Comparison of ENCODE assay signal across 18 cellular contexts in genomic region chr6:73328790-73329189, GRCh38. TPM values are rescaled to one million over a fixed set of nuclear protein-coding genes. Genes with fewer than 3 reads are reported as not detected.
DNase-seq lines count a peak whose midpoint lies in the region; ATAC-seq and TF ChIP-seq lines count a peak whose summit lies in the region.
"Had no signal": no experiment of that assay in that cellular context is flagged by ENCODE, and none has a peak within 500 bp of the region (broad histone marks: within the 10 kb centered on the region; RNA-seq: fewer than 3 reads in every experiment).

No MANE protein-coding gene starts in this region.

- DNase-seq in OCI-LY7 (ENCODE audit: low spot score): no peak
- no peak for DNase-seq in mesenchymal stem cell
- DNase-seq in foreskin keratinocyte: no peak
- DNase-seq in NCI-H345 treated with DMSO at 0.1 percent for 48 hours (lab: John Stamatoyannopoulos, UW; ENCODE audit: unreplicated experiment): no peak
- DNase-seq in COLO668 (lab: John Stamatoyannopoulos, UW; ENCODE audit: unreplicated experiment): no peak
- DNase-seq: 8988T; BE2C; C1 segment of cervical spinal cord; Caco-2; CD8-positive, alpha-beta memory T cell had no signal

- no peak overlapping the region for H2BK15ac ChIP-seq in mesenchymal stem cell (ENCODE audit: low read depth, poor library complexity, severe bottlenecking)

- no peaks in the 10 kb centered on the region for H3K9me3 ChIP-seq in Loucy (ENCODE audit: insufficient read depth, low read depth, low read length)
- H3K9me3 ChIP-seq in OCI-LY7 (ENCODE audit: low read length): no peaks in the 10 kb centered on the region
- no peaks in the 10 kb centered on the region for H3K9me3 ChIP-seq in mesenchymal stem cell (ENCODE audit: control insufficient read depth, low read length)
- H3K9me3 ChIP-seq: BE2C, Caco-2, HAP-1 had no signal

- H2AFZ ChIP-seq in ACC112 (ENCODE audit: low read length, unreplicated experiment) (peak overlapping the region; percentile 60), Loucy (ENCODE audit: low read length) (peak overlapping the region; percentile 35; the same call in 1 of the 2 replicates), OCI-LY7 (ENCODE audit: low read length) (0 out of 2 replicates have a peak overlapping the region, but pooled peaks have one; percentile 18), mesenchymal stem cell (ENCODE audit: low read depth, low read length) (no peak overlapping the region)

- H3K23ac ChIP-seq in mesenchymal stem cell (ENCODE audit: low read length in 2 of 2): no peak overlapping the region

- POLR2A ChIA-PET in OCI-LY7 (lab: Charles Lee): interaction anchor here (0.5 to 1.7 kb wide), 4 partner anchors 10 to 918 kb away, joined by 3 to 5 read pairs (median 4); no protein-coding TSS in a partner anchor

- no peak overlapping the region for H4K8ac ChIP-seq in mesenchymal stem cell (ENCODE audit: low read length)

- H3K4me2 ChIP-seq in Loucy (ENCODE audit: low read depth, low read length, poor library complexity, severe bottlenecking) (no peak overlapping the region), OCI-LY7 (ENCODE audit: low read length) (no peak overlapping the region), mesenchymal stem cell (ENCODE audit: low read length, poor library complexity, severe bottlenecking) (no peak overlapping the region)

- BruUV-seq in OCI-LY7 (replicated peaks; lab: Mats Ljungman, UMichigan): no TSS peak

- H3K14ac ChIP-seq in mesenchymal stem cell (ENCODE audit: low read length in 2 of 2): no peak overlapping the region

- no peak overlapping the region for H3K18ac ChIP-seq in mesenchymal stem cell (ENCODE audit: low read depth in 1 of 2, low read length in 2 of 2)

- no peak overlapping the region for H4K91ac ChIP-seq in mesenchymal stem cell (ENCODE audit: low read length)

- H3K27me3 ChIP-seq in ACC112 (ENCODE audit: insufficient read depth, low read length) (no peaks in the 10 kb centered on the region; the same call in 1 of the 2 replicates), Loucy (ENCODE audit: insufficient read depth, low read length, poor library complexity, severe bottlenecking) (no peaks in the 10 kb centered on the region), mesenchymal stem cell (ENCODE audit: control insufficient read depth in 1 of 2, insufficient read depth in 1 of 2, low read length in 2 of 2) (peaks cover 10 to 32% of the 10 kb centered on the region in 2 experiments), foreskin keratinocyte (peaks cover 39% of the 10 kb centered on the region)
- H3K27me3 ChIP-seq: BE2C had no signal

- H3K79me1 ChIP-seq in mesenchymal stem cell (replicated peaks; ENCODE audit: low read length, poor library complexity, severe bottlenecking): no peaks in the 10 kb centered on the region

- no peak overlapping the region for H2BK120ac ChIP-seq in mesenchymal stem cell (ENCODE audit: low read depth, low read length)

- no peak for ATAC-seq in foreskin keratinocyte
- ATAC-seq: HepG2 had no signal

- H3K9me2 ChIP-seq in Loucy (replicated peaks; ENCODE audit: low read depth, low read length) (no peaks in the 10 kb centered on the region), OCI-LY7 (ENCODE audit: insufficient read depth, low read length) (no peaks in the 10 kb centered on the region)

- 89% methylated on average over 2 of the region's 3 CpGs for WGBS in mesenchymal stem cell

- no peak overlapping the region for H3K4me3 ChIP-seq in ACC112 (ENCODE audit: low read depth, low read length)
- H3K4me3 ChIP-seq in Loucy (ENCODE audit: low read length, poor library complexity, severe bottlenecking): no peak overlapping the region
- no peak overlapping the region for H3K4me3 ChIP-seq in OCI-LY7 (ENCODE audit: low read depth, low read length, poor library complexity, severe bottlenecking)
- no peak overlapping the region for H3K4me3 ChIP-seq in mesenchymal stem cell (ENCODE audit: insufficient read depth in 1 of 2, low read depth in 1 of 2, low read length in 2 of 2)
- H3K4me3 ChIP-seq: HAP-1 had no signal

- no peak overlapping the region for H3K4ac ChIP-seq in mesenchymal stem cell (ENCODE audit: low read depth in 1 of 2, low read length in 2 of 2)

- H3F3A ChIP-seq in Loucy (ENCODE audit: low read depth): no peaks in the 10 kb centered on the region

- H3K36me3 ChIP-seq in ACC112 (ENCODE audit: insufficient read depth, low read length) (no peaks in the 10 kb centered on the region), Loucy (ENCODE audit: insufficient read depth, low read length) (no peaks in the 10 kb centered on the region), OCI-LY7 (ENCODE audit: insufficient read depth, low read length) (no peaks in the 10 kb centered on the region), mesenchymal stem cell (ENCODE audit: control insufficient read depth in 1 of 2, insufficient read depth in 2 of 2, low read depth in 1 of 2, low read length in 2 of 2) (no peaks in the 10 kb centered on the region)
- H3K36me3 ChIP-seq: BE2C, HAP-1 had no signal

- H2AK5ac ChIP-seq in mesenchymal stem cell (ENCODE audit: low read length, severe bottlenecking): no peak overlapping the region

- H4K20me1 ChIP-seq in Loucy (ENCODE audit: insufficient read depth, low read length, poor library complexity, severe bottlenecking): no peaks in the 10 kb centered on the region
- no peaks in the 10 kb centered on the region for H4K20me1 ChIP-seq in OCI-LY7 (ENCODE audit: insufficient read depth, low read length)

- H3K79me2 ChIP-seq in ACC112 (ENCODE audit: control insufficient read depth, insufficient read depth, low read length, unreplicated experiment): no peaks in the 10 kb centered on the region
- no peaks in the 10 kb centered on the region for H3K79me2 ChIP-seq in Loucy (ENCODE audit: insufficient read depth, low read length)
- H3K79me2 ChIP-seq in OCI-LY7 (ENCODE audit: insufficient read depth, low read depth, low read length): no peaks in the 10 kb centered on the region

- no peak overlapping the region for H2BK5ac ChIP-seq in mesenchymal stem cell (ENCODE audit: low read depth, low read length, poor library complexity, severe bottlenecking)

- H3K4me1 ChIP-seq in ACC112 (ENCODE audit: control insufficient read depth, insufficient read depth, low read length, unreplicated experiment): peaks cover 8% of the 10 kb centered on the region
- H3K4me1 ChIP-seq in Loucy (ENCODE audit: insufficient read depth, low read length, poor library complexity, severe bottlenecking): no peaks in the 10 kb centered on the region
- peaks cover 5% of the 10 kb centered on the region for H3K4me1 ChIP-seq in OCI-LY7 (ENCODE audit: insufficient read depth, low read length, poor library complexity, severe bottlenecking)
- H3K4me1 ChIP-seq in mesenchymal stem cell (ENCODE audit: control insufficient read depth, insufficient read depth, low read depth, low read length): peaks cover 2% of the 10 kb centered on the region
- no peaks in the 10 kb centered on the region for H3K4me1 ChIP-seq in foreskin keratinocyte
- H3K4me1 ChIP-seq: BE2C, Caco-2, HAP-1 had no signal

- no peak overlapping the region for H2BK12ac ChIP-seq in mesenchymal stem cell (ENCODE audit: low read length in 2 of 2)

- intact Hi-C loops in OCI-LY7 (cut with micrococcal nuclease; ENCODE audit: unreplicated experiment): loop anchor here (5.0 kb wide), 2 partner anchors 706 to 806 kb away; partner anchors contain the start of gene KCNQ5

- H3K9ac ChIP-seq in Loucy (ENCODE audit: low read depth, low read length, poor library complexity, severe bottlenecking) (no peak overlapping the region), mesenchymal stem cell (ENCODE audit: low read length) (peak overlapping the region; percentile 8)

- TF ChIP-seq CTCF in Loucy (conservative IDR thresholded peaks at IDR 0.05; ENCODE audit: low read length) (no peak), OCI-LY7 (conservative IDR thresholded peaks at IDR 0.05; ENCODE audit: low read length) (no peak), foreskin keratinocyte (conservative IDR thresholded peaks at IDR 0.05) (no peak)

- CTCF ChIA-PET in OCI-LY7 (lab: Charles Lee; ENCODE audit: unreplicated experiment): interaction anchor here (2.7 kb wide), 1 partner anchor 23 kb away, joined by 7 read pairs; no protein-coding TSS in a partner anchor

- H3K27ac ChIP-seq in ACC112 (ENCODE audit: low read depth, low read length) (no peak overlapping the region), OCI-LY7 (ENCODE audit: low read depth, low read length, poor library complexity, severe bottlenecking) (no peak overlapping the region), mesenchymal stem cell (ENCODE audit: low read length, poor library complexity, severe bottlenecking) (no peak overlapping the region), foreskin keratinocyte (no peak overlapping the region)

RNA-seq across cellular contexts. Expression of gene DPPA5, which starts 25.3 kb away (rescaled TPM):
- not detected in 2 replicates for total RNA-seq in OCI-LY7 (2014; rRNA removed; shearing (Covaris generic))
- total RNA-seq in OCI-LY7 (2022) (not detected in 2 replicates), foreskin keratinocyte (not detected in 2 replicates)
- not detected for polyA plus RNA-seq in mesenchymal stem cell (2013, experiment 1 of 2)
- not detected for polyA plus RNA-seq in mesenchymal stem cell (2013, experiment 2 of 2)
- not detected in 2 replicates for polyA plus RNA-seq in foreskin keratinocyte
- total RNA-seq: A673; Caco-2; CD4-positive, CD25-positive, alpha-beta regulatory T cell; CD8-positive, alpha-beta memory T cell; H4; HepG2 had no signal
- polyA plus RNA-seq: CD4-positive, CD25-positive, alpha-beta regulatory T cell; CD8-positive, alpha-beta memory T cell; HepG2; IgD-negative memory B cell had no signal

RNA-seq across cellular contexts. Expression of gene KHDC3L, which starts 33.7 kb away (rescaled TPM):
- not detected in 2 replicates for total RNA-seq in OCI-LY7 (2014; rRNA removed; shearing (Covaris generic))
- total RNA-seq in OCI-LY7 (2022) (not detected in 2 replicates), foreskin keratinocyte (not detected in 2 replicates)
- not detected for polyA plus RNA-seq in mesenchymal stem cell (2013, experiment 1 of 2)
- polyA plus RNA-seq in mesenchymal stem cell (2013, experiment 2 of 2): not detected
- not detected in 2 replicates for polyA plus RNA-seq in foreskin keratinocyte
- total RNA-seq: A673; Caco-2; CD4-positive, CD25-positive, alpha-beta regulatory T cell; CD8-positive, alpha-beta memory T cell; H4; HepG2 had no signal
- polyA plus RNA-seq: CD4-positive, CD25-positive, alpha-beta regulatory T cell; CD8-positive, alpha-beta memory T cell; HepG2; IgD-negative memory B cell had no signal

RNA-seq across cellular contexts. Expression of gene OOEP, which starts 40.9 kb away (rescaled TPM):
- total RNA-seq in OCI-LY7 (2014; rRNA removed; shearing (Covaris generic)): not detected in 2 replicates
- not detected in 2 replicates for total RNA-seq in OCI-LY7 (2022)
- not detected for polyA plus RNA-seq in mesenchymal stem cell (2013, experiment 1 of 2)
- polyA plus RNA-seq in mesenchymal stem cell (2013, experiment 2 of 2): not detected
- 0.14 and 0.49 TPM in 2 replicates for total RNA-seq in foreskin keratinocyte
- polyA plus RNA-seq in foreskin keratinocyte: 0.19 and 0.56 TPM in 2 replicates
- total RNA-seq: A673, Caco-2, H4, HepG2 had no signal
- polyA plus RNA-seq: CD8-positive, alpha-beta memory T cell; HepG2 had no signal
